Comparison of ENCODE assay signal across 1 cellular context in genomic region chr19:47615230-47615629, GRCh38.
TF ChIP-seq lines count a peak whose summit lies in the region.

No MANE protein-coding gene starts in this region.

TF ChIP-seq in GM23338, 12 proteins besides CTCF, POLR2A, EP300 and RAD21:
- TF ChIP-seq JUNB (IDR thresholded peaks at IDR 0.05; ENCODE audit: unreplicated experiment) (no peak), ZNF331 (CRISPR knock-in tag; IDR thresholded peaks at IDR 0.05; ENCODE audit: low read depth) (no peak), ETS1 (IDR thresholded peaks at IDR 0.05) (no peak), ZNF462 (CRISPR knock-in tag; IDR thresholded peaks at IDR 0.05) (no peak), EZH2phosphoT487 (IDR thresholded peaks at IDR 0.05; ENCODE audit: unreplicated experiment) (no peak), POLR2AphosphoS5 (IDR thresholded peaks at IDR 0.05; ENCODE audit: low read depth) (no peak), NANOG (IDR thresholded peaks at IDR 0.05; ENCODE audit: borderline replicate concordance) (no peak), CREB1 (CRISPR knock-in tag; IDR thresholded peaks at IDR 0.05; ENCODE audit: low read depth) (no peak), REST (IDR thresholded peaks at IDR 0.05; ENCODE audit: unreplicated experiment) (no peak), EZH2 (IDR thresholded peaks at IDR 0.05; ENCODE audit: low read depth, unreplicated experiment) (no peak), ZNF114 (CRISPR knock-in tag; IDR thresholded peaks at IDR 0.05) (no peak), STAT1 (IDR thresholded peaks at IDR 0.05; ENCODE audit: unreplicated experiment) (no peak)
